19 cellular contexts compared by ENCODE assay signal in genomic region chr18:69383191-69383590, GRCh38. TPM values are rescaled to one million over a fixed set of nuclear protein-coding genes. Genes with fewer than 3 reads are reported as not detected.
A peak's percentile ranks its signal among the peaks of the same experiment; 100 is the strongest.
DNase-seq lines count a peak whose midpoint lies in the region; ATAC-seq and TF ChIP-seq lines count a peak whose summit lies in the region.
"Had no signal": no experiment of that assay in that cellular context is flagged by ENCODE, and none has a peak within 500 bp of the region (broad histone marks: within the 10 kb centered on the region; RNA-seq: fewer than 3 reads in every experiment).

No MANE protein-coding gene starts in this region.

- DNase-seq in GM23338 (ENCODE audit: low spot score) (peak; percentile 3), amniotic epithelial cell (ENCODE audit: low read depth) (peak; percentile 42), fibroblast of lung (ENCODE audit: low read depth in 2 of 2) (peak; percentile 6 to 23), renal cortical epithelial cell (ENCODE audit: low read depth) (peak; percentile 37), COLO829 (ENCODE audit: low spot score) (no peak)
- DNase-seq: AML-193; DMS 273 treated with DMSO at 0.1 percent for 48 hours; DND-41; H9; KBM-7; NCI-H1105 treated with DMSO at 0.1 percent for 48 hours; NCI-H1694; NCI-H748 treated with DMSO at 0.1 percent for 48 hours; NK-92 treated with Interleukin-12 subunit alpha and Interleukin-12 subunit beta, amount 100 ng/mL, for 24 hours had no signal

- no peaks in the 10 kb centered on the region for H3K27me3 Mint-ChIP-seq in GM23338 (ENCODE audit: insufficient read depth, low read depth, poor library complexity)

- no peaks in the 10 kb centered on the region for H3K36me3 Mint-ChIP-seq in GM23338 (ENCODE audit: low read depth)

- H3K9me2 ChIP-seq in GM23338 (ENCODE audit: insufficient read depth) = no peaks in the 10 kb centered on the region

- H3K27ac Mint-ChIP-seq in GM23338 = no peak overlapping the region
- H3K27ac Mint-ChIP-seq: H9 had no signal

- TF ChIP-seq CTCF in GM23338 (conservative IDR thresholded peaks at IDR 0.05; ENCODE audit: low read depth in 2 of 2) (no peak), fibroblast of lung (conservative IDR thresholded peaks at IDR 0.05 in 1 of 2, IDR thresholded peaks at IDR 0.05 in 1 of 2; ENCODE audit: low read depth in 1 of 2, low read length in 2 of 2) (no peak)

- H3K79me2 ChIP-seq in GM23338 (replicated peaks; ENCODE audit: insufficient read depth) = no peaks in the 10 kb centered on the region
- H3K79me2 ChIP-seq in fibroblast of lung (ENCODE audit: control insufficient read depth, insufficient read depth, low read length) = no peaks in the 10 kb centered on the region

- H3K4me2 ChIP-seq in GM23338 (no peak overlapping the region), fibroblast of lung (ENCODE audit: extremely low read depth, insufficient read depth, low read length) (no peak overlapping the region)

- H4K20me1 ChIP-seq in GM23338 (replicated peaks; ENCODE audit: insufficient read depth) = no peaks in the 10 kb centered on the region
- no peaks in the 10 kb centered on the region for H4K20me1 ChIP-seq in fibroblast of lung (ENCODE audit: control insufficient read depth, extremely low read depth, insufficient read depth, low read length)

- no peaks in the 10 kb centered on the region for H3K9me3 ChIP-seq in fibroblast of lung (ENCODE audit: control insufficient read depth, insufficient read depth, low read depth, low read length)

- no peak for ATAC-seq in GM23338
- ATAC-seq in HG02610 (IDR thresholded peaks at IDR 0.05; ENCODE audit: unreplicated experiment) = no peak
- ATAC-seq in HG03025 (IDR thresholded peaks at IDR 0.05; ENCODE audit: low FRiP score, unreplicated experiment) = no peak
- no peak for ATAC-seq in GM21723 (IDR thresholded peaks at IDR 0.05; ENCODE audit: unreplicated experiment)
- ATAC-seq: Right ventricle myocardium inferior had no signal

- no peaks in the 10 kb centered on the region for H3K36me3 ChIP-seq in GM23338 (ENCODE audit: insufficient read depth)
- no peaks in the 10 kb centered on the region for H3K36me3 ChIP-seq in fibroblast of lung (ENCODE audit: control insufficient read depth, insufficient read depth, low read length)

- H3K27ac ChIP-seq in GM23338 (ENCODE audit: low read depth) (no peak overlapping the region), fibroblast of lung (ENCODE audit: insufficient read depth, low read length) (no peak overlapping the region)
- H3K27ac ChIP-seq: C4-2B had no signal

- H3K4me1 ChIP-seq in GM23338 (ENCODE audit: insufficient read depth) = no peaks in the 10 kb centered on the region
- H3K4me1 ChIP-seq in fibroblast of lung (ENCODE audit: control insufficient read depth, extremely low read depth, insufficient read depth, low read length) = no peaks in the 10 kb centered on the region

- H3K4me3 Mint-ChIP-seq in GM23338 = no peak overlapping the region
- H3K4me3 Mint-ChIP-seq: H9 had no signal

- H3K4me3 ChIP-seq in GM23338 = no peak overlapping the region
- H3K4me3 ChIP-seq in fibroblast of lung (replicated peaks in 1 of 4; ENCODE audit: control extremely low read depth in 1 of 4, insufficient read depth in 1 of 4, low read depth in 3 of 4, low read length in 4 of 4) = no peak overlapping the region

- no peak overlapping the region for H2AFZ ChIP-seq in GM23338
- no peak overlapping the region for H2AFZ ChIP-seq in fibroblast of lung (ENCODE audit: low read length)

- H3F3A ChIP-seq in GM23338 (replicated peaks; ENCODE audit: low read depth) = no peaks in the 10 kb centered on the region

- peaks cover 11% of the 10 kb centered on the region; the same call in 2 of the 3 replicates for H3K4me1 Mint-ChIP-seq in GM23338

- H3K27me3 ChIP-seq in GM23338 (ENCODE audit: insufficient read depth) (no peaks in the 10 kb centered on the region), fibroblast of lung (ENCODE audit: control insufficient read depth, insufficient read depth, low read length) (no peaks in the 10 kb centered on the region)

- no peaks in the 10 kb centered on the region for H3K9me3 Mint-ChIP-seq in GM23338
- H3K9me3 Mint-ChIP-seq: H9 had no signal

- no peak overlapping the region for H3K9ac ChIP-seq in fibroblast of lung (ENCODE audit: insufficient read depth, low read length)

TF ChIP-seq in GM23338, 12 proteins besides CTCF, POLR2A, EP300 and RAD21:
- TF ChIP-seq, protein P1, sequence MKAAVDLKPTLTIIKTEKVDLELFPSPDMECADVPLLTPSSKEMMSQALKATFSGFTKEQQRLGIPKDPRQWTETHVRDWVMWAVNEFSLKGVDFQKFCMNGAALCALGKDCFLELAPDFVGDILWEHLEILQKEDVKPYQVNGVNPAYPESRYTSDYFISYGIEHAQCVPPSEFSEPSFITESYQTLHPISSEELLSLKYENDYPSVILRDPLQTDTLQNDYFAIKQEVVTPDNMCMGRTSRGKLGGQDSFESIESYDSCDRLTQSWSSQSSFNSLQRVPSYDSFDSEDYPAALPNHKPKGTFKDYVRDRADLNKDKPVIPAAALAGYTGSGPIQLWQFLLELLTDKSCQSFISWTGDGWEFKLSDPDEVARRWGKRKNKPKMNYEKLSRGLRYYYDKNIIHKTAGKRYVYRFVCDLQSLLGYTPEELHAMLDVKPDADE (IDR thresholded peaks at IDR 0.05) = no peak
- TF ChIP-seq EZH2 (IDR thresholded peaks at IDR 0.05; ENCODE audit: low read depth, unreplicated experiment) (no peak), POLR2AphosphoS5 (IDR thresholded peaks at IDR 0.05; ENCODE audit: low read depth) (no peak), NANOG (IDR thresholded peaks at IDR 0.05; ENCODE audit: borderline replicate concordance) (no peak), STAT1 (IDR thresholded peaks at IDR 0.05; ENCODE audit: unreplicated experiment) (no peak)

RNA-seq across cellular contexts. Expression of gene DOK6, which starts 17.5 kb away (rescaled TPM):
- total RNA-seq in GM23338 (2014; rRNA removed; shearing (Covaris generic)) = 0.35 and 0.42 TPM in 2 replicates
- polyA plus RNA-seq in GM23338 (2016; fragmentation: Nextera tagmentation; extraction: Ambion mirVana) = 0.21 and 0.29 TPM in 2 replicates
- total RNA-seq in fibroblast of lung = 4.0 and 6.7 TPM in 2 replicates
- polyA plus RNA-seq in fibroblast of lung = 5.4 and 7.8 TPM in 2 replicates
- 1.8 and 3.2 TPM in 2 replicates for polyA plus RNA-seq in fibroblast of lung (2012)
- polyA minus RNA-seq in fibroblast of lung (ENCODE audit: low replicate concordance) = 5.5 and 14.0 TPM in 2 replicates
- 0.17 and 2.3 TPM in 2 replicates for total RNA-seq in renal cortical epithelial cell
